Comparison of ENCODE assay signal across 8 cellular contexts in the genomic region with DNA sequence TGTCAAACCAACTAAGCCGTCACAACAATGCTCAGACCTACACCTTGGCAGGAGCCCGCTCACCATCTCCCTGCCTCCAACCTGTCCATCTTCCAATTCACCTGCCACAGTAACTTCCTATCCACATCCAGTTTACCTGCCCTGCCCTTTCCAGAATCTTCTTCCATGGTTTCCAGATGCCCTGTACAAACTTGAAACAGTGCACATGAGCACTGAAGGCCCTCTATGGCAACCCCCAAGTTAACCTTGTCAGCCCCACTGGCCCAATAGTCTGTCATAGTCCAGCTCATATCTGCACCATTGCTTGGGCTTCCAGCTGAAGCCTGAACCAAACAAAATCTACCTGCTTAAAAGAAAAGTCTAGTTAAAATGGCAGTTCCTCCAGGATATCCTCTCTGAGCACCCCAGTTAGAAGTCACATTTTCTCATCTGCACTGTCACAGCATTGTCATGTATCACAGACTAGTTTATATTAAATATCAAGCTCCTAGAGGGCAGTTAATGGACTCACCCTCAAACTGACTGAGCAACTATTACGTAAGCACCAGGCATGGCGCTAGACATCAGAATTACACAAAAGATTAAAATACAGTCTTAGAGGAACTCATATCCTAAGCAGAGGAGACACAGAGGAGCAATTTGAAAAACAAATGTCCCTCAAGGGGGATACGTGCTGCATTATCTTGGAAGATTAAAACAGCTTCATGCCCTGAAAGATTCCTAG. TPM values are rescaled to one million over a fixed set of nuclear protein-coding genes. Genes with fewer than 3 reads are reported as not detected.
DNase-seq lines count a peak whose midpoint lies in the region; ATAC-seq and TF ChIP-seq lines count a peak whose summit lies in the region.

No MANE protein-coding gene starts in this region.

- H3K4me1 ChIP-seq in HEK293 (ENCODE audit: control insufficient read depth, insufficient read depth, low read length) (no peaks in the 10 kb centered on the region), skeletal muscle tissue (ENCODE audit: control insufficient read depth in 3 of 3, insufficient read depth in 3 of 3, low read length in 3 of 3) (peaks cover 70 to 82% (median 70%) of the 10 kb centered on the region in 3 donors)

- CTCF ChIA-PET in HEK293 (lab: Yijun Ruan, JAX), result interaction anchor here (0.6 to 3.8 kb wide), 8 partner anchors 8 to 105 kb away, joined by 3 to 33 read pairs (median 3); partner anchors contain the start of gene NFE2L2

- TF ChIP-seq CTCF in HEK293 (tag by site-specific recombination; IDR thresholded peaks at IDR 0.05), result no peak

- DNase-seq in SK-N-MC (ENCODE audit: low read depth, low spot score), result no peak
- DNase-seq in epithelial cell of prostate (ENCODE audit: low read depth, low spot score), result no peak
- no peak for DNase-seq in NCI-H2081 (lab: John Stamatoyannopoulos, UW)
- no peak for DNase-seq in NCI-H446 treated with DMSO at 0.1 percent for 48 hours (lab: John Stamatoyannopoulos, UW)

- H3K27ac ChIP-seq in HEK293 (ENCODE audit: extremely low read depth, low read depth, low read length) (no peak overlapping the region), SK-N-MC (peak overlapping the region; percentile 67), epithelial cell of prostate (peak overlapping the region; percentile 98), skeletal muscle tissue (ENCODE audit: low read depth, low read length) (peak overlapping the region; percentile 83)

- H3K9ac ChIP-seq in SK-N-MC (ENCODE audit: insufficient read length) (no peak overlapping the region), skeletal muscle tissue (ENCODE audit: low read depth in 1 of 3, low read length in 3 of 3) (no peak overlapping the region)

- H3K36me3 ChIP-seq in HEK293 (ENCODE audit: control insufficient read depth in 2 of 2, insufficient read depth in 1 of 2, low read length in 2 of 2) (no peaks in the 10 kb centered on the region; a peak in 1 of 3 replicates), SK-N-MC (ENCODE audit: insufficient read depth, low read length) (peaks cover 50% of the 10 kb centered on the region), skeletal muscle tissue (ENCODE audit: control insufficient read depth in 3 of 3, insufficient read depth in 3 of 3, low read length in 3 of 3) (peaks cover 0 to under 1% (median 0%) of the 10 kb centered on the region in 3 donors)

- POLR2A ChIA-PET in HEK293 (lab: Yijun Ruan, JAX), result interaction anchor here (1.7 kb wide), 1 partner anchor 11 kb away, joined by 6 read pairs; the partner anchor contains the start of gene NFE2L2

- no peaks in the 10 kb centered on the region for H3K9me3 ChIP-seq in HEK293 (ENCODE audit: control insufficient read depth, insufficient read depth, low read depth, low read length)
- 0 out of 2 replicates have a peak, but pooled peaks cover 5% of the 10 kb centered on the region for H3K9me3 ChIP-seq in SK-N-MC (ENCODE audit: low read depth, low read length)
- H3K9me3 ChIP-seq in skeletal muscle tissue (ENCODE audit: control insufficient read depth in 3 of 3, low read length in 3 of 3), result no peaks in the 10 kb centered on the region

- ATAC-seq in GM19023 (IDR thresholded peaks at IDR 0.05; ENCODE audit: unreplicated experiment), result no peak
- no peak for ATAC-seq in HG02852 (IDR thresholded peaks at IDR 0.05; ENCODE audit: unreplicated experiment)

- H3K27me3 ChIP-seq in skeletal muscle tissue (ENCODE audit: control insufficient read depth in 3 of 3, insufficient read depth in 3 of 3, low read length in 3 of 3), result no peaks in the 10 kb centered on the region

- H3K4me3 ChIP-seq in HEK293 (ENCODE audit: low read depth, low read length) (no peak overlapping the region), SK-N-MC (no peak overlapping the region), skeletal muscle tissue (ENCODE audit: low read length in 3 of 3) (peak overlapping the region; percentile 6 to 30 (median 7))

TF ChIP-seq in HEK293, 187 proteins besides CTCF, POLR2A, EP300 and RAD21:
- TF ChIP-seq, protein P1, sequence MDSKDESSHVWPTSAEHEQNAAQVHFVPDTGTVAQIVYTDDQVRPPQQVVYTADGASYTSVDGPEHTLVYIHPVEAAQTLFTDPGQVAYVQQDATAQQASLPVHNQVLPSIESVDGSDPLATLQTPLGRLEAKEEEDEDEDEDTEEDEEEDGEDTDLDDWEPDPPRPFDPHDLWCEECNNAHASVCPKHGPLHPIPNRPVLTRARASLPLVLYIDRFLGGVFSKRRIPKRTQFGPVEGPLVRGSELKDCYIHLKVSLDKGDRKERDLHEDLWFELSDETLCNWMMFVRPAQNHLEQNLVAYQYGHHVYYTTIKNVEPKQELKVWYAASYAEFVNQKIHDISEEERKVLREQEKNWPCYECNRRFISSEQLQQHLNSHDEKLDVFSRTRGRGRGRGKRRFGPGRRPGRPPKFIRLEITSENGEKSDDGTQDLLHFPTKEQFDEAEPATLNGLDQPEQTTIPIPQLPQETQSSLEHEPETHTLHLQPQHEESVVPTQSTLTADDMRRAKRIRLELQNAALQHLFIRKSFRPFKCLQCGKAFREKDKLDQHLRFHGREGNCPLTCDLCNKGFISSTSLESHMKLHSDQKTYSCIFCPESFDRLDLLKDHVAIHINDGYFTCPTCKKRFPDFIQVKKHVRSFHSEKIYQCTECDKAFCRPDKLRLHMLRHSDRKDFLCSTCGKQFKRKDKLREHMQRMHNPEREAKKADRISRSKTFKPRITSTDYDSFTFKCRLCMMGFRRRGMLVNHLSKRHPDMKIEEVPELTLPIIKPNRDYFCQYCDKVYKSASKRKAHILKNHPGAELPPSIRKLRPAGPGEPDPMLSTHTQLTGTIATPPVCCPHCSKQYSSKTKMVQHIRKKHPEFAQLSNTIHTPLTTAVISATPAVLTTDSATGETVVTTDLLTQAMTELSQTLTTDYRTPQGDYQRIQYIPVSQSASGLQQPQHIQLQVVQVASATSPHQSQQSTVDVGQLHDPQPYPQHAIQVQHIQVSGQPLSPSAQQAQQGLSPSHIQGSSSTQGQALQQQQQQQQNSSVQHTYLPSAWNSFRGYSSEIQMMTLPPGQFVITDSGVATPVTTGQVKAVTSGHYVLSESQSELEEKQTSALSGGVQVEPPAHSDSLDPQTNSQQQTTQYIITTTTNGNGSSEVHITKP (tag by site-specific recombination; IDR thresholded peaks at IDR 0.05), result 0 out of 2 replicates have a peak, but pooled peaks have one; percentile 43
- TF ChIP-seq, protein P2, sequence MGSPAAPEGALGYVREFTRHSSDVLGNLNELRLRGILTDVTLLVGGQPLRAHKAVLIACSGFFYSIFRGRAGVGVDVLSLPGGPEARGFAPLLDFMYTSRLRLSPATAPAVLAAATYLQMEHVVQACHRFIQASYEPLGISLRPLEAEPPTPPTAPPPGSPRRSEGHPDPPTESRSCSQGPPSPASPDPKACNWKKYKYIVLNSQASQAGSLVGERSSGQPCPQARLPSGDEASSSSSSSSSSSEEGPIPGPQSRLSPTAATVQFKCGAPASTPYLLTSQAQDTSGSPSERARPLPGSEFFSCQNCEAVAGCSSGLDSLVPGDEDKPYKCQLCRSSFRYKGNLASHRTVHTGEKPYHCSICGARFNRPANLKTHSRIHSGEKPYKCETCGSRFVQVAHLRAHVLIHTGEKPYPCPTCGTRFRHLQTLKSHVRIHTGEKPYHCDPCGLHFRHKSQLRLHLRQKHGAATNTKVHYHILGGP (tag by site-specific recombination; IDR thresholded peaks at IDR 0.05), result no peak

RNA-seq across cellular contexts. Expression of gene NFE2L2, which starts 11.6 kb away (rescaled TPM):
- 21.4 TPM for total RNA-seq in skeletal muscle tissue

RNA-seq across cellular contexts. Expression of gene HNRNPA3, which starts 40.4 kb away (rescaled TPM):
- 49.1 TPM for total RNA-seq in skeletal muscle tissue

Comparison
In these comparisons a context has a peak if more than half of its experiments do, and no peak if none do; other contexts are left out.
1. H3K4me3 ChIP-seq: peak in skeletal muscle tissue (3 of 3); none in HEK293 (single experiment) and SK-N-MC (single experiment).